Comparison of ENCODE assay signal across 12 cellular contexts in the genomic region with DNA sequence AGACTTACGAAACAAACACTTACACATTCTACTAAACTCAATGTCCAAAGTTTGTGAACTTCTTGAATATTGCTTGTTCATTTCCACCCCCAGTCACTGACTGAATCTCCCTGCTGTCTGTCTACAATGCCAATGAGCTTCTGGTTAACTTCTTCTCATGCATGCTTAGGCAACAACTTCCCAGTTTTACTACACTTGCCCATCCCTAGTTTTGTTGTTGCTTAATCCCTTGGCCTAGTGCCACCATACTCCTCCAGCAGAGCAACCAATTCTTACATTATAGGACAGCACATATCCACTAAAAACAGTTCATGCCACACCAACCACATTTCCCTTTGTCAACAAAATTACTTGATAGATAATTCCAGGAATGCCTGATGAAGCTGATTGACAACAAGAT. TPM values are rescaled to one million over a fixed set of nuclear protein-coding genes. Genes with fewer than 3 reads are reported as not detected.
A peak's percentile ranks its signal among the peaks of the same experiment; 100 is the strongest.
DNase-seq lines count a peak whose midpoint lies in the region; ATAC-seq and TF ChIP-seq lines count a peak whose summit lies in the region.
"Had no signal": no experiment of that assay in that cellular context is flagged by ENCODE, and none has a peak within 500 bp of the region (broad histone marks: within the 10 kb centered on the region; RNA-seq: fewer than 3 reads in every experiment).

No MANE protein-coding gene starts in this region.

- peak; percentile 71 for ATAC-seq in mucosa of descending colon
- no peak for ATAC-seq in activated naive CD8-positive, alpha-beta T cell treated with anti-CD3 and anti-CD28 coated beads, Interleukin-2, amount 50 U/mL, for 24 hours

- peaks cover 15% of the 10 kb centered on the region for H3K4me1 Mint-ChIP-seq in activated naive CD8-positive, alpha-beta T cell treated with anti-CD3 and anti-CD28 coated beads, Interleukin-2, amount 50 U/mL, for 24 hours

- no peaks in the 10 kb centered on the region for H3K36me3 ChIP-seq in BLaER1 treated with 17β-estradiol and CSF1 and Interleukin-3, amounts not matched to agents 10 nM and 100 nM
- H3K36me3 ChIP-seq in mucosa of descending colon (ENCODE audit: low read depth): no peaks in the 10 kb centered on the region

- peak; percentile 86 for DNase-seq in NOMO-1 treated with DMSO at 0.1 percent for 48 hours (lab: John Stamatoyannopoulos, UW; ENCODE audit: unreplicated experiment)
- DNase-seq in epithelial cell of prostate (ENCODE audit: low read depth, low spot score): peak; percentile 48
- DNase-seq in mucosa of descending colon: peak in 1 of 3 donors; percentile 63
- DNase-seq in activated naive CD8-positive, alpha-beta T cell treated with anti-CD3 and anti-CD28 coated beads, Interleukin-2, amount 50 U/mL, for 24 hours: no peak
- DNase-seq in central memory CD4-positive, alpha-beta T cell: no peak
- DNase-seq in posterior cingulate gyrus: no peak
- no peak for DNase-seq in AG08395 (ENCODE audit: low spot score)
- DNase-seq: islet precursor cell, NCI-H1694 treated with DMSO at 0.1 percent for 48 hours had no signal

- peak overlapping the region in 6 of 11 experiments; percentile 47 to 86 (median 69); a peak in 12 of 22 replicates for H3K4me2 ChIP-seq in BLaER1 treated with 17β-estradiol and CSF1 and Interleukin-3, amounts not matched to agents 10 nM and 100 nM

- no peaks in the 10 kb centered on the region for H3K36me3 Mint-ChIP-seq in activated naive CD8-positive, alpha-beta T cell treated with anti-CD3 and anti-CD28 coated beads, Interleukin-2, amount 50 U/mL, for 24 hours (ENCODE audit: low read depth)

- H3K4me1 ChIP-seq in BLaER1 treated with 17β-estradiol and CSF1 and Interleukin-3, amounts not matched to agents 10 nM and 100 nM: peaks cover 0 to 97% (median 34%) of the 10 kb centered on the region in 10 experiments; a peak in 12 of 20 replicates
- no peaks in the 10 kb centered on the region for H3K4me1 ChIP-seq in mucosa of descending colon (ENCODE audit: low read depth)

- H3K27me3 ChIP-seq in BLaER1 treated with 17β-estradiol and CSF1 and Interleukin-3, amounts not matched to agents 10 nM and 100 nM: no peaks in the 10 kb centered on the region

- peaks cover 20% of the 10 kb centered on the region for H3K27me3 Mint-ChIP-seq in activated naive CD8-positive, alpha-beta T cell treated with anti-CD3 and anti-CD28 coated beads, Interleukin-2, amount 50 U/mL, for 24 hours
- H3K27me3 Mint-ChIP-seq: B cell had no signal

- intact Hi-C loops in mucosa of descending colon (cut with DNase I, micrococcal nuclease) (no loop called here), posterior cingulate gyrus (cut with DNase I) (no loop called here)

- peak overlapping the region in 8 of 11 experiments; percentile 5 to 97 (median 88); a peak in 14 of 22 replicates for H3K27ac ChIP-seq in BLaER1 treated with 17β-estradiol and CSF1 and Interleukin-3, amounts not matched to agents 10 nM and 100 nM
- no peak overlapping the region for H3K27ac ChIP-seq in epithelial cell of prostate

- TF ChIP-seq CTCF in mucosa of descending colon (IDR thresholded peaks at IDR 0.05): no peak

- H3K9me3 Mint-ChIP-seq in activated naive CD8-positive, alpha-beta T cell treated with anti-CD3 and anti-CD28 coated beads, Interleukin-2, amount 50 U/mL, for 24 hours: peaks cover 8% of the 10 kb centered on the region

- no peaks in the 10 kb centered on the region for H4K20me1 ChIP-seq in BLaER1 treated with 17β-estradiol and CSF1 and Interleukin-3, amounts not matched to agents 10 nM and 100 nM

- H3K4me3 ChIP-seq in BLaER1 treated with 17β-estradiol and CSF1 and Interleukin-3, amounts not matched to agents 10 nM and 100 nM: no peak overlapping the region
- H3K4me3 ChIP-seq in mucosa of descending colon: no peak overlapping the region

- H3K4me3 Mint-ChIP-seq in activated naive CD8-positive, alpha-beta T cell treated with anti-CD3 and anti-CD28 coated beads, Interleukin-2, amount 50 U/mL, for 24 hours: no peak overlapping the region
- H3K4me3 Mint-ChIP-seq: B cell had no signal

- H3K27ac Mint-ChIP-seq in activated naive CD8-positive, alpha-beta T cell treated with anti-CD3 and anti-CD28 coated beads, Interleukin-2, amount 50 U/mL, for 24 hours: no peak overlapping the region
- H3K27ac Mint-ChIP-seq: B cell had no signal

- H3K9me3 ChIP-seq in BLaER1 treated with 17β-estradiol and CSF1 and Interleukin-3, amounts not matched to agents 10 nM and 100 nM (replicated peaks in 1 of 11): peaks cover 0 to 38% (median 8%) of the 10 kb centered on the region in 11 experiments; a peak in 9 of 22 replicates
- H3K9me3 ChIP-seq in mucosa of descending colon: no peaks in the 10 kb centered on the region

- H3K9ac ChIP-seq in BLaER1 treated with 17β-estradiol and CSF1 and Interleukin-3, amounts not matched to agents 10 nM and 100 nM: peak overlapping the region in 6 of 11 experiments; percentile 39 to 85 (median 75); a peak in 10 of 22 replicates

RNA-seq across cellular contexts. Expression of a gene that starts 40.9 kb away (rescaled TPM):
- 1 to 10 TPM; 1.2 to 3.4 (median 2.2) TPM for total RNA-seq in mucosa of descending colon
- total RNA-seq: HT1080 had no signal

RNA-seq across cellular contexts. Expression of a gene that starts 57.8 kb away (rescaled TPM):
- total RNA-seq in mucosa of descending colon: 1 to 10 TPM; 1.9 to 3.4 (median 2.4) TPM
- total RNA-seq: HT1080 had no signal

Comparison
In these comparisons a context has a peak if more than half of its experiments do, and no peak if none do; other contexts are left out.
1. DNase-seq: peak in NOMO-1 treated with DMSO at 0.1 percent for 48 hours (single experiment) and epithelial cell of prostate (single experiment); none in activated naive CD8-positive, alpha-beta T cell treated with anti-CD3 and anti-CD28 coated beads, Interleukin-2, amount 50 U/mL, for 24 hours (single experiment), central memory CD4-positive, alpha-beta T cell (single experiment), posterior cingulate gyrus (0 of 10) and AG08395 (single experiment).